Comparison of ENCODE assay signal across 7 cellular contexts in the genomic region with DNA sequence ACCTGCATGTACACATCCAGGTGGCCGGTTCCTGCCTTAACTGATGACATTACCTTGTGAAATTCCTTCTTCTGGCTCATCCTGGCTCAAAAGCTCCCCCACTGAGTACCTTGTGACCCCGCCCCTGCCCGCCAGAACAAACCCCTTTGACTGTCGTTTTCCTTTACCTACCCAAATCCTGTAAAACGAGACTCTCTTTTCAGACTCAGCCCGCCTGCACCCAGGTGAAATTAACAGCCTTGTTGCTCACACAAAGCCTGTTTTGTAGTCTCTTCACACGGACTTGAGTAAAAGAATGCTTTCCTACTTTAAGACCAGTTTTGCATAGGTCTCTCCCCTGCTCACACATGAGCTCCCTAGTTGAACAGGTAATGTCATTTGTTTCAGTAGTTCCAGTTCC.
A peak's percentile ranks its signal among the peaks of the same experiment; 100 is the strongest.
DNase-seq lines count a peak whose midpoint lies in the region; ATAC-seq and TF ChIP-seq lines count a peak whose summit lies in the region.
"Not testable (repeated sequence)": the region's sequence is repeated elsewhere in the genome, so short reads cannot be mapped to it uniquely, and the experiment has no call there.

No MANE protein-coding gene starts in this region.

- intact Hi-C loops in spleen (cut with DNase I; ENCODE audit: low total_unique reads), result not testable (repeated sequence)

- no CpG with 5 or more reads among the region's 7 CpGs for WGBS in mesendoderm (ENCODE audit: extremely low coverage, insufficient coverage, low lambda C conversion rate)
- whole genome bisulfite sequencing in spleen, 5 donors, result 21 to 33% (median 22%) methylated on average over 7 of the region's 7 CpGs

- DNase-seq in GM23338 (ENCODE audit: low spot score) (peak; percentile 82), WTC11 (ENCODE audit: low spot score) (peak; percentile 77), iPS DF 19.7 (ENCODE audit: low read depth, low spot score) (peak; percentile 56), mesendoderm (peak; percentile 84), spleen (peak; percentile 25)

- POLR2A ChIA-PET in WTC11 (lab: Charles Lee), result not testable (repeated sequence)

- not testable (repeated sequence) for H3K9ac ChIP-seq in HUES6 (ENCODE audit: low read length); mesendoderm (ENCODE audit: low read length)
- H3K9ac ChIP-seq in iPS-20b (ENCODE audit: low read depth, low read length), result peak overlapping the region; percentile 32; the same call in 1 of the 2 replicates

- not testable (repeated sequence) for H3K79me2 ChIP-seq in GM23338 (replicated peaks; ENCODE audit: insufficient read depth); mesendoderm (ENCODE audit: control insufficient read depth, insufficient read depth, low read length)

- H3K4me1 Mint-ChIP-seq in GM23338 (peaks cover 63% of the 10 kb centered on the region), WTC11 (peaks cover 83% of the 10 kb centered on the region)

- not testable (repeated sequence) for H3K27me3 Mint-ChIP-seq in GM23338 (ENCODE audit: insufficient read depth, low read depth, poor library complexity); WTC11 (ENCODE audit: low read depth)

- H3K4ac ChIP-seq in mesendoderm (ENCODE audit: low read depth, low read length), result not testable (repeated sequence)

- peak overlapping the region; percentile 67; the same call in 1 of the 2 replicates for H3K4me2 ChIP-seq in GM23338
- not testable (repeated sequence) for H3K4me2 ChIP-seq in mesendoderm (ENCODE audit: low read length)

- not testable (repeated sequence) for H3K36me3 Mint-ChIP-seq in GM23338 (ENCODE audit: low read depth); WTC11

- not testable (repeated sequence) for H3K36me3 ChIP-seq in GM23338 (ENCODE audit: insufficient read depth); HUES6 (ENCODE audit: control insufficient read depth, insufficient read depth, low read length); iPS-20b (ENCODE audit: insufficient read depth, low read depth, low read length); mesendoderm (ENCODE audit: control insufficient read depth, insufficient read depth, low read length); spleen

- H3K4me3 Mint-ChIP-seq in GM23338 (peak overlapping the region; percentile 41; the same call in 2 of the 3 replicates), WTC11 (peak overlapping the region; percentile 56)

- peak overlapping the region; percentile 91 for H3K27ac Mint-ChIP-seq in GM23338
- peak overlapping the region; percentile 99 for H3K27ac Mint-ChIP-seq in WTC11

- not testable (repeated sequence) for H3K9me2 ChIP-seq in GM23338 (ENCODE audit: insufficient read depth)

- not testable (repeated sequence) for H3K79me1 ChIP-seq in mesendoderm (ENCODE audit: low read length)

- not testable (repeated sequence) for H2AK5ac ChIP-seq in mesendoderm (ENCODE audit: low read length)

- not testable (repeated sequence) for H4K20me1 ChIP-seq in GM23338 (replicated peaks; ENCODE audit: insufficient read depth)

- not testable (repeated sequence) for TF ChIP-seq CTCF in GM23338 (conservative IDR thresholded peaks at IDR 0.05; ENCODE audit: low read depth in 2 of 2); WTC11 (IDR thresholded peaks at IDR 0.05); spleen (IDR thresholded peaks at IDR 0.05 in 8 of 11, conservative IDR thresholded peaks at IDR 0.05 in 3 of 11)

- H3K23ac ChIP-seq in mesendoderm (ENCODE audit: low read length), result not testable (repeated sequence)

- H2BK5ac ChIP-seq in mesendoderm (ENCODE audit: low read length), result not testable (repeated sequence)

- H3K4me1 ChIP-seq in GM23338 (ENCODE audit: insufficient read depth) (peaks cover 67% of the 10 kb centered on the region), HUES6 (ENCODE audit: control insufficient read depth, insufficient read depth, low read length) (peaks cover 45% of the 10 kb centered on the region), iPS-20b (ENCODE audit: insufficient read depth, low read length) (peaks cover 53% of the 10 kb centered on the region)
- H3K4me1 ChIP-seq in mesendoderm (ENCODE audit: control insufficient read depth, low read depth, low read length); spleen: not testable (repeated sequence)

- H3K4me3 ChIP-seq in GM23338 (0 out of 2 replicates have a peak overlapping the region, but pooled peaks have one; percentile 2), HUES6 (ENCODE audit: low read depth, low read length) (0 out of 2 replicates have a peak overlapping the region, but pooled peaks have one; percentile 9), iPS-20b (ENCODE audit: low read length) (peak overlapping the region; percentile 31)
- not testable (repeated sequence) for H3K4me3 ChIP-seq in mesendoderm (ENCODE audit: low read length); spleen

- not testable (repeated sequence) for H4K8ac ChIP-seq in mesendoderm (ENCODE audit: low read depth, low read length)

- H2AFZ ChIP-seq in GM23338, result not testable (repeated sequence)

- H4K5ac ChIP-seq in mesendoderm (ENCODE audit: low read length), result not testable (repeated sequence)

- TF ChIP-seq POLR2A in spleen (IDR thresholded peaks at IDR 0.05), result not testable (repeated sequence)

- peak; percentile 95 for ATAC-seq in GM23338
- peak; percentile 95 for ATAC-seq in WTC11

- peak overlapping the region; percentile 36 for H2BK15ac ChIP-seq in mesendoderm (replicated peaks; ENCODE audit: low read depth)

- CTCF ChIA-PET in WTC11 (lab: Charles Lee), result interaction anchor here (1.0 to 1.5 kb wide), 3 partner anchors 12 to 168 kb away, joined by 3 to 6 read pairs (median 3); no protein-coding TSS in a partner anchor

- not testable (repeated sequence) for H3F3A ChIP-seq in GM23338 (replicated peaks; ENCODE audit: low read depth)

- H3K9me3 ChIP-seq in HUES6 (ENCODE audit: control insufficient read depth, insufficient read depth, low read depth, low read length); iPS-20b (ENCODE audit: insufficient read depth, low read depth, low read length); spleen: not testable (repeated sequence)

- H3K27ac ChIP-seq in GM23338 (ENCODE audit: low read depth) (peak overlapping the region; percentile 82), HUES6 (ENCODE audit: low read depth, low read length) (peak overlapping the region; percentile 30), mesendoderm (ENCODE audit: low read depth, low read length) (peak overlapping the region; percentile 76)
- not testable (repeated sequence) for H3K27ac ChIP-seq in iPS-20b (ENCODE audit: low read length); spleen

- H3K56ac ChIP-seq in mesendoderm (ENCODE audit: low read length), result peak overlapping the region; percentile 54

- H3K27me3 ChIP-seq in GM23338 (ENCODE audit: insufficient read depth); HUES6 (ENCODE audit: control insufficient read depth, insufficient read depth, low read length); iPS-20b (ENCODE audit: insufficient read depth, low read length); mesendoderm (ENCODE audit: insufficient read depth, low read length, poor library complexity); spleen (replicated peaks in 1 of 7): not testable (repeated sequence)

- not testable (repeated sequence) for H2BK120ac ChIP-seq in mesendoderm (ENCODE audit: low read depth, low read length)

- not testable (repeated sequence) for H3K9me3 Mint-ChIP-seq in GM23338, WTC11

- H3K18ac ChIP-seq in mesendoderm (ENCODE audit: low read length), result not testable (repeated sequence)

TF ChIP-seq in WTC11, 78 proteins besides CTCF, POLR2A, EP300 and RAD21:
- TF ChIP-seq, protein P1, sequence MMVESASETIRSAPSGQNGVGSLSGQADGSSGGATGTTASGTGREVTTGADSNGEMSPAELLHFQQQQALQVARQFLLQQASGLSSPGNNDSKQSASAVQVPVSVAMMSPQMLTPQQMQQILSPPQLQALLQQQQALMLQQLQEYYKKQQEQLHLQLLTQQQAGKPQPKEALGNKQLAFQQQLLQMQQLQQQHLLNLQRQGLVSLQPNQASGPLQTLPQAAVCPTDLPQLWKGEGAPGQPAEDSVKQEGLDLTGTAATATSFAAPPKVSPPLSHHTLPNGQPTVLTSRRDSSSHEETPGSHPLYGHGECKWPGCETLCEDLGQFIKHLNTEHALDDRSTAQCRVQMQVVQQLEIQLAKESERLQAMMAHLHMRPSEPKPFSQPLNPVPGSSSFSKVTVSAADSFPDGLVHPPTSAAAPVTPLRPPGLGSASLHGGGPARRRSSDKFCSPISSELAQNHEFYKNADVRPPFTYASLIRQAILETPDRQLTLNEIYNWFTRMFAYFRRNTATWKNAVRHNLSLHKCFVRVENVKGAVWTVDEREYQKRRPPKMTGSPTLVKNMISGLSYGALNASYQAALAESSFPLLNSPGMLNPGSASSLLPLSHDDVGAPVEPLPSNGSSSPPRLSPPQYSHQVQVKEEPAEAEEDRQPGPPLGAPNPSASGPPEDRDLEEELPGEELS (CRISPR knock-in tag; IDR thresholded peaks at IDR 0.05), result peak; percentile 44; the same call in 1 of the 2 replicates
- TF ChIP-seq, protein P2, sequence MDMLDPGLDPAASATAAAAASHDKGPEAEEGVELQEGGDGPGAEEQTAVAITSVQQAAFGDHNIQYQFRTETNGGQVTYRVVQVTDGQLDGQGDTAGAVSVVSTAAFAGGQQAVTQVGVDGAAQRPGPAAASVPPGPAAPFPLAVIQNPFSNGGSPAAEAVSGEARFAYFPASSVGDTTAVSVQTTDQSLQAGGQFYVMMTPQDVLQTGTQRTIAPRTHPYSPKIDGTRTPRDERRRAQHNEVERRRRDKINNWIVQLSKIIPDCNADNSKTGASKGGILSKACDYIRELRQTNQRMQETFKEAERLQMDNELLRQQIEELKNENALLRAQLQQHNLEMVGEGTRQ (CRISPR knock-in tag; IDR thresholded peaks at IDR 0.05), result peak; percentile 52
- TF ChIP-seq SP1 (CRISPR knock-in tag; conservative IDR thresholded peaks at IDR 0.05), result 0 out of 2 replicates have a peak, but pooled peaks have one; percentile 23
TF ChIP-seq in WTC11: peak in this region for 3; not testable (repeated sequence) for 75.

Comparison
In these comparisons a context has a peak if more than half of its experiments do, and no peak if none do; other contexts are left out.
1. DNase-seq: peak in every context shown above with its lines; median percentile 84 in mesendoderm; 82 in GM23338; 77 in WTC11; 56 in iPS DF 19.7; 25 in spleen.